In genomic region chr16:31206776-31207175, GRCh38 we compare ENCODE assay signal across 1 cellular context.
TF ChIP-seq lines count a peak whose summit lies in the region.

No MANE protein-coding gene starts in this region.

TF ChIP-seq in HepG2, 621 proteins besides CTCF, POLR2A, EP300 and RAD21 (continues in another document):
- TF ChIP-seq MBD4 (IDR thresholded peaks at IDR 0.05; ENCODE audit: borderline replicate concordance, low read length) (no peak), ZNF256 (CRISPR knock-in tag; conservative IDR thresholded peaks at IDR 0.05) (no peak), ZZZ3 (CRISPR knock-in tag; IDR thresholded peaks at IDR 0.05; ENCODE audit: borderline replicate concordance) (no peak), HNRNPL (IDR thresholded peaks at IDR 0.05; ENCODE audit: low read depth, low read length) (no peak), TIGD3 (CRISPR knock-in tag; IDR thresholded peaks at IDR 0.05; ENCODE audit: borderline replicate concordance) (no peak), RNF2 (conservative IDR thresholded peaks at IDR 0.05; ENCODE audit: low read depth) (no peak), FUBP1 (CRISPR knock-in tag; IDR thresholded peaks at IDR 0.05; ENCODE audit: borderline replicate concordance) (no peak), DBP (CRISPR knock-in tag; IDR thresholded peaks at IDR 0.05; ENCODE audit: not compliant biosample characterization) (no peak), SNAPC2 (CRISPR knock-in tag; IDR thresholded peaks at IDR 0.05) (no peak), ATM (IDR thresholded peaks at IDR 0.05; ENCODE audit: borderline replicate concordance) (no peak), KLF12 (CRISPR knock-in tag; IDR thresholded peaks at IDR 0.05; ENCODE audit: borderline replicate concordance) (no peak), WIZ (CRISPR knock-in tag; IDR thresholded peaks at IDR 0.05) (no peak), STAT5B (CRISPR knock-in tag; IDR thresholded peaks at IDR 0.05) (no peak), CBX1 (IDR thresholded peaks at IDR 0.05; ENCODE audit: low read depth) (no peak), ZNF639 (CRISPR knock-in tag; conservative IDR thresholded peaks at IDR 0.05) (no peak), CBX2 (IDR thresholded peaks at IDR 0.05; ENCODE audit: low read depth, low read length) (no peak), CBX2 (CRISPR knock-in tag; IDR thresholded peaks at IDR 0.05; ENCODE audit: low read depth) (no peak), ZKSCAN8 (CRISPR knock-in tag; IDR thresholded peaks at IDR 0.05; ENCODE audit: borderline replicate concordance) (no peak), BRCA1 (CRISPR knock-in tag; IDR thresholded peaks at IDR 0.05) (no peak), ZSCAN22 (CRISPR knock-in tag; IDR thresholded peaks at IDR 0.05) (no peak), ZBTB1 (CRISPR knock-in tag; IDR thresholded peaks at IDR 0.05; ENCODE audit: borderline replicate concordance) (no peak), YEATS4 (CRISPR knock-in tag; IDR thresholded peaks at IDR 0.05; ENCODE audit: borderline replicate concordance) (no peak), TFAP4 (IDR thresholded peaks at IDR 0.05; ENCODE audit: borderline replicate concordance, low read depth) (no peak), FOXJ3 (CRISPR knock-in tag; IDR thresholded peaks at IDR 0.05; ENCODE audit: borderline replicate concordance) (no peak), ZNF407 (CRISPR knock-in tag; IDR thresholded peaks at IDR 0.05; ENCODE audit: not compliant biosample characterization) (no peak), AGO1 (IDR thresholded peaks at IDR 0.05; ENCODE audit: low read depth, low read length, poor library complexity, severe bottlenecking) (no peak), ZNF432 (CRISPR knock-in tag; IDR thresholded peaks at IDR 0.05; ENCODE audit: borderline replicate concordance) (no peak), AHR (CRISPR knock-in tag; IDR thresholded peaks at IDR 0.05) (no peak), KDM2A (CRISPR knock-in tag; IDR thresholded peaks at IDR 0.05; ENCODE audit: borderline replicate concordance, low read depth) (no peak), IRX3 (CRISPR knock-in tag; IDR thresholded peaks at IDR 0.05; ENCODE audit: borderline replicate concordance, low read depth) (no peak), ZNF768 (CRISPR knock-in tag; IDR thresholded peaks at IDR 0.05) (no peak), ZSCAN12 (CRISPR knock-in tag; IDR thresholded peaks at IDR 0.05) (no peak), CHD2 (IDR thresholded peaks at IDR 0.05; ENCODE audit: low read depth, low read length) (no peak), MIER3 (CRISPR knock-in tag; IDR thresholded peaks at IDR 0.05; ENCODE audit: borderline replicate concordance) (no peak), ZSCAN21 (CRISPR knock-in tag; IDR thresholded peaks at IDR 0.05; ENCODE audit: borderline replicate concordance) (no peak), ZUFSP (CRISPR knock-in tag; IDR thresholded peaks at IDR 0.05; ENCODE audit: borderline replicate concordance) (no peak), ZNF652 (CRISPR knock-in tag; IDR thresholded peaks at IDR 0.05; ENCODE audit: borderline replicate concordance, low read depth) (no peak), ZNF33B (CRISPR knock-in tag; IDR thresholded peaks at IDR 0.05) (no peak), ZNF674 (CRISPR knock-in tag; IDR thresholded peaks at IDR 0.05; ENCODE audit: low read depth) (no peak), TOPORS (CRISPR knock-in tag; IDR thresholded peaks at IDR 0.05) (no peak), ZBTB49 (CRISPR knock-in tag; IDR thresholded peaks at IDR 0.05; ENCODE audit: borderline replicate concordance) (no peak), SCMH1 (CRISPR knock-in tag; IDR thresholded peaks at IDR 0.05; ENCODE audit: borderline replicate concordance) (no peak), PITX1 (CRISPR knock-in tag; IDR thresholded peaks at IDR 0.05) (peak; percentile 93), GMEB2 (CRISPR knock-in tag; IDR thresholded peaks at IDR 0.05; ENCODE audit: low read depth) (no peak), ELF4 (CRISPR knock-in tag; IDR thresholded peaks at IDR 0.05; ENCODE audit: borderline replicate concordance) (no peak)
